In the genomic region with DNA sequence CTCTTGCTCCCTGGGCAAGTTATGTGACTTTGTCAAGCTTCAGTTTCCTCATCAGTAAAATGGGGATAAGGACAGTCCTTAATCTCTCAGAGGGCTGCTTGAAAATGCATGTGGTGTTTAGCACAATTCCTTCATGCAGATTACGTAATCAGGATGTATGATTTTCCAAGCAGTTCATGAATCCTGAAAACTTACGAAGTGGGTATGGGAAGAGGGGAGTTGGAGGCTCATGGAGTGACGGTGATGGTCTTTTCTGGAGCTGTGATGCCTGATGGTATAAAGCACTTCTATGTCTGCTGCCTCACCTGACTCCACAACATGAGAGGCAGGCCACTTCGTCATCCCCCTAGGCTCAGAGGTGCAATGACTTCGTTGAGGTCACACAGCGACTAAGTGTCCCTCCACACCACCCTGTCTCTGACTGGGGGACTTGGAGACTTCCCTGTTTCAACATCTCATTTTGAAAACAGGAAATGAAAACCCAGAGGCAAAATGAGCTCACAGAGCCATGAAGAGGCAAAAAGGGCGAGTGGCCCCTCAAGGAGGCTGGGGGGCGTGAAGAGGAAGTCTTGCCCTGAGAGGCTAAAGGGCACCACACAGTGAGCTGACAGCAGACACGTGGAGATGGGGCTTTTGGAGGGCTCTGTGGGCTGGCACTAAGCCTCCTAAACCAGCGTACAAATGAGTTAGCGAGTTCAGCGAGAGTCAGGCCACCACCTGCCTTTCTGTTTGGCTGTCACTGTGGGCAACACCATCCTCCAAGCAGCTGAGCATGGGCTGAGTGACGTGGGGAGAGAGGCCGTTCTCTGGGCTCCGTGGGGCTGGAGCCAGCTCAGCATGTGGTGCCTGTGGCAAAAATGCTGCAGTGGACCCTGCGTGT, we compare ENCODE assay signal across 9 cellular contexts. TPM values are rescaled to one million over a fixed set of nuclear protein-coding genes. Genes with fewer than 3 reads are reported as not detected.
DNase-seq lines count a peak whose midpoint lies in the region; ATAC-seq and TF ChIP-seq lines count a peak whose summit lies in the region.
"Had no signal": no experiment of that assay in that cellular context is flagged by ENCODE, and none has a peak within 500 bp of the region (broad histone marks: within the 10 kb centered on the region; RNA-seq: fewer than 3 reads in every experiment).

No MANE protein-coding gene starts in this region.

- DNase-seq in OCI-LY7 (ENCODE audit: low spot score) (peak; percentile 90), immature natural killer cell (peak; percentile 27 to 47 (median 29)), RPMI8226 (no peak), PC-9 (no peak), NCI-H1092 treated with DMSO at 0.1 percent for 48 hours (lab: John Stamatoyannopoulos, UW) (no peak)

- H3K27ac Mint-ChIP-seq in immature natural killer cell, result peak overlapping the region; percentile 48 to 84 (median 74)

- H3K9me3 ChIP-seq in OCI-LY7 (ENCODE audit: low read length) (no peaks in the 10 kb centered on the region), PC-9 (ENCODE audit: insufficient read depth, low read depth) (no peaks in the 10 kb centered on the region)

- peaks cover 99% of the 10 kb centered on the region for H3K36me3 ChIP-seq in OCI-LY7 (ENCODE audit: insufficient read depth, low read length)
- peaks cover 28% of the 10 kb centered on the region; the same call in 1 of the 2 replicates for H3K36me3 ChIP-seq in PC-9 (ENCODE audit: low read depth)

- CTCF ChIA-PET in OCI-LY7 (lab: Charles Lee; ENCODE audit: unreplicated experiment), result interaction anchor here (0.6 to 1.4 kb wide), 6 partner anchors 57 to 430 kb away, joined by 3 to 5 read pairs (median 3); no protein-coding TSS in a partner anchor
- CTCF ChIA-PET in PC-9 (lab: Charles Lee), result no interaction called here

- no peaks in the 10 kb centered on the region for H3K27me3 Mint-ChIP-seq in immature natural killer cell (ENCODE audit: low read depth in 3 of 3)

- H3K4me1 Mint-ChIP-seq in immature natural killer cell, result peaks cover 7 to 13% of the 10 kb centered on the region in 2 donors

- no peak for TF ChIP-seq CTCF in OCI-LY7 (conservative IDR thresholded peaks at IDR 0.05; ENCODE audit: low read length)
- no peak for TF ChIP-seq CTCF in PC-9 (conservative IDR thresholded peaks at IDR 0.05)

- H3K4me1 ChIP-seq in OCI-LY7 (ENCODE audit: insufficient read depth, low read length, poor library complexity, severe bottlenecking) (peaks cover 80% of the 10 kb centered on the region), PC-9 (replicated peaks; ENCODE audit: insufficient read depth) (no peaks in the 10 kb centered on the region)

- POLR2A ChIA-PET in OCI-LY7 (lab: Charles Lee), result interaction anchor here (1.0 to 3.2 kb wide), 6 partner anchors 8 to 80 kb away, joined by 3 to 13 read pairs (median 5); no protein-coding TSS in a partner anchor
- POLR2A ChIA-PET in PC-9 (lab: Charles Lee; ENCODE audit: unreplicated experiment), result no interaction called here

- no peak overlapping the region for H2AFZ ChIP-seq in OCI-LY7 (ENCODE audit: low read length)
- H2AFZ ChIP-seq in PC-9, result no peak overlapping the region

- no peaks in the 10 kb centered on the region for H3K9me2 ChIP-seq in OCI-LY7 (ENCODE audit: insufficient read depth, low read length)
- H3K9me2 ChIP-seq in PC-9 (ENCODE audit: insufficient read depth), result no peaks in the 10 kb centered on the region

- H3K4me2 ChIP-seq in OCI-LY7 (ENCODE audit: low read length) (peak overlapping the region; percentile 82), PC-9 (no peak overlapping the region)

- H3K4me3 ChIP-seq in OCI-LY7 (ENCODE audit: low read depth, low read length, poor library complexity, severe bottlenecking) (peak overlapping the region; percentile 50), PC-9 (no peak overlapping the region)

- H4K20me1 ChIP-seq in OCI-LY7 (ENCODE audit: insufficient read depth, low read length) (peaks cover 6% of the 10 kb centered on the region), PC-9 (ENCODE audit: insufficient read depth) (no peaks in the 10 kb centered on the region)

- H3K79me2 ChIP-seq in OCI-LY7 (ENCODE audit: insufficient read depth, low read depth, low read length) (peaks cover 21% of the 10 kb centered on the region; the same call in 1 of the 2 replicates), PC-9 (ENCODE audit: low read depth) (no peaks in the 10 kb centered on the region)

- peak overlapping the region in 1 of 5 donors; percentile 14 for H3K4me3 Mint-ChIP-seq in immature natural killer cell

- BruUV-seq in OCI-LY7 (replicated peaks; lab: Mats Ljungman, UMichigan) (no TSS peak), PC-9 (replicated peaks; lab: Mats Ljungman, UMichigan) (no TSS peak)

- no peaks in the 10 kb centered on the region for H3K9me3 Mint-ChIP-seq in immature natural killer cell

- ATAC-seq in GM18858 (IDR thresholded peaks at IDR 0.05; ENCODE audit: unreplicated experiment) (peak; percentile 43), HG02588 (IDR thresholded peaks at IDR 0.05; ENCODE audit: unreplicated experiment) (peak; percentile 62), GM21515 (IDR thresholded peaks at IDR 0.05; ENCODE audit: unreplicated experiment) (no peak)
- ATAC-seq: Panc1 had no signal

- H3K27ac ChIP-seq in OCI-LY7 (ENCODE audit: low read depth, low read length, poor library complexity, severe bottlenecking) (peak overlapping the region; percentile 90), PC-9 (no peak overlapping the region)

- intact Hi-C loops in OCI-LY7 (cut with micrococcal nuclease; ENCODE audit: unreplicated experiment), result loop anchor here (1.0 to 5.0 kb wide), 2 partner anchors 58 to 103 kb away; no protein-coding TSS in a partner anchor
- intact Hi-C loops in PC-9 (cut with micrococcal nuclease; ENCODE audit: unreplicated experiment), result no loop called here

- H3K36me3 Mint-ChIP-seq in immature natural killer cell, result peaks cover 23 to 56% (median 30%) of the 10 kb centered on the region in 3 donors

- peaks cover 6% of the 10 kb centered on the region; the same call in 1 of the 2 replicates for H3F3A ChIP-seq in PC-9 (ENCODE audit: insufficient read depth, low read depth)

- no peaks in the 10 kb centered on the region for H3K27me3 ChIP-seq in PC-9 (ENCODE audit: insufficient read depth, low read depth)

RNA-seq across cellular contexts. Expression of gene MCM5, which starts 10.1 kb away (rescaled TPM):
- 178 and 242 TPM in 2 replicates for total RNA-seq in OCI-LY7 (2014; rRNA removed; shearing (Covaris generic))
- 360 TPM in 2 replicates for total RNA-seq in OCI-LY7 (2022)
- polyA plus RNA-seq in immature natural killer cell, result 10 to 100 TPM; 39.0 to 65.3 (median 45.7) TPM
- total RNA-seq in PC-9 (2021), result 71.7 and 115 TPM in 2 replicates

RNA-seq across cellular contexts. Expression of gene HMOX1, which starts 29.1 kb away (rescaled TPM):
- total RNA-seq in OCI-LY7 (2014; rRNA removed; shearing (Covaris generic)), result 2.2 and 2.9 TPM in 2 replicates
- total RNA-seq in OCI-LY7 (2022), result 8.5 and 13.9 TPM in 2 replicates
- polyA plus RNA-seq in immature natural killer cell, result 10 to 100 TPM in 2 of 3 donors, 1 to 10 TPM in 1; 5.3 to 12.8 (median 11.3) TPM
- total RNA-seq in PC-9 (2021), result 18.4 and 23.7 TPM in 2 replicates

Comparison
In these comparisons a context has a peak if more than half of its experiments do, and no peak if none do; other contexts are left out.
1. DNase-seq: peak in OCI-LY7 (single experiment) and immature natural killer cell (3 of 3); none in RPMI8226 (single experiment), PC-9 (0 of 2) and NCI-H1092 treated with DMSO at 0.1 percent for 48 hours (single experiment).